13 cellular contexts compared by ENCODE assay signal in the genomic region with DNA sequence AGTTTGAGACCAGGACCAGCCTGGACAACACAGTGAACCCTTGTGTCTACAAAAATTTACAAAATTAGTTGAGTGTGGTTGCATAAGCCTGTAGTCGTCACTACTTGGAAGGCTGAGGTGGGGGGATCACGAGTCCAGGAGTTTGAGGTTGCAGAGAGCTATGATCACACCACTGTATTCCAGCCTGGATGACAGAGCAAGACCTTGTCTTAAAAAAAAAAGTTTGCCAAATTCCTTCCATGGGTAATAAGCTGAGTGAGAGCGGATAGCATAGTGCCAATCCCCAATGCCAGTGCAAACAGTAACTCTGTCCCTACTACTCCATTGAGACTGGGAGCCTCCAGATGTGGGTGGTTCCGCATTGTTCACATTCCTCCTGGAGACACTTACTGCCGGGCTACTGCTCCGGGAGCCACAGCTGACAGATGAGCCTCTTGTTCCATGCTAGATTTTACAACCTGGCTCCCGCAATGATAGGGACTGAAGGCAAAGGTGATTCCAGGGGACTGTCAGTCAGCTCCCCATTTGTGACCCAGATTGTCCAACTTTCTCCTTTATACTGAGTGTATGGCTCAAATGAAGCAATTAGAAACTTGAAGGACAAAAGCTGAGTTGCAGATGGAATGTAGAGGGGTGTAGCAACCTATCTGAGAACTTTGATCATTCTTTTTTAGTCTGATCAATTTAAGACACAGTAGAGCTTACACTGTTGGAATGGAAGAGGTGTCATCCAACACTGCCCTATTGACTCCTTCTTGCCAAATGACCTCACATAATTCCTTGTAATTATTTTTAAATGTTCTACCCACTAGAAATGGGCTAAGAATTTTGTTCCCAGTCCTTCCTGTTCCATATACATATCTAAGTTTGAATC. TPM values are rescaled to one million over a fixed set of nuclear protein-coding genes. Genes with fewer than 3 reads are reported as not detected.
DNase-seq lines count a peak whose midpoint lies in the region; ATAC-seq and TF ChIP-seq lines count a peak whose summit lies in the region.
"Had no signal": no experiment of that assay in that cellular context is flagged by ENCODE, and none has a peak within 500 bp of the region (broad histone marks: within the 10 kb centered on the region; RNA-seq: fewer than 3 reads in every experiment).

No MANE protein-coding gene starts in this region.

- no peak overlapping the region for H3K4me3 Mint-ChIP-seq in activated naive CD8-positive, alpha-beta T cell treated with anti-CD3 and anti-CD28 coated beads, Interleukin-2, amount 50 U/mL, for 24 hours
- H3K4me3 Mint-ChIP-seq: B cell, neural crest cell had no signal

- peak overlapping the region; percentile 27 for H2AK5ac ChIP-seq in mesenchymal stem cell (ENCODE audit: low read length, severe bottlenecking)

- no peaks in the 10 kb centered on the region for H3K36me3 Mint-ChIP-seq in activated naive CD8-positive, alpha-beta T cell treated with anti-CD3 and anti-CD28 coated beads, Interleukin-2, amount 50 U/mL, for 24 hours (ENCODE audit: low read depth)

- peak overlapping the region; percentile 3 to 47 for H2BK12ac ChIP-seq in mesenchymal stem cell (ENCODE audit: low read length in 2 of 2)

- H3K23ac ChIP-seq in mesenchymal stem cell (ENCODE audit: low read length in 2 of 2): no peak overlapping the region

- H3K9ac ChIP-seq in mesenchymal stem cell (ENCODE audit: low read length): no peak overlapping the region

- H4K91ac ChIP-seq in mesenchymal stem cell (ENCODE audit: low read length): no peak overlapping the region

- no peak overlapping the region for H3K4me3 ChIP-seq in A673 (ENCODE audit: low read depth, low read length, poor library complexity, severe bottlenecking)
- no peak overlapping the region for H3K4me3 ChIP-seq in coronary artery
- no peak overlapping the region for H3K4me3 ChIP-seq in mesenchymal stem cell (ENCODE audit: insufficient read depth in 1 of 2, low read depth in 1 of 2, low read length in 2 of 2)

- peaks cover 18% of the 10 kb centered on the region for H3K27me3 Mint-ChIP-seq in activated naive CD8-positive, alpha-beta T cell treated with anti-CD3 and anti-CD28 coated beads, Interleukin-2, amount 50 U/mL, for 24 hours

- H3K27me3 ChIP-seq in A673 (replicated peaks; ENCODE audit: insufficient read depth, low read depth, low read length, poor library complexity) (no peaks in the 10 kb centered on the region), mesenchymal stem cell (ENCODE audit: control insufficient read depth in 1 of 2, insufficient read depth in 1 of 2, low read length in 2 of 2) (no peaks in the 10 kb centered on the region)

- H3K18ac ChIP-seq in mesenchymal stem cell (ENCODE audit: low read depth in 1 of 2, low read length in 2 of 2): no peak overlapping the region

- no peaks in the 10 kb centered on the region for H3K79me1 ChIP-seq in mesenchymal stem cell (replicated peaks; ENCODE audit: low read length, poor library complexity, severe bottlenecking)

- no peak for ATAC-seq in activated naive CD8-positive, alpha-beta T cell treated with anti-CD3 and anti-CD28 coated beads, Interleukin-2, amount 50 U/mL, for 24 hours
- ATAC-seq in GM18520 (IDR thresholded peaks at IDR 0.05; ENCODE audit: unreplicated experiment): no peak
- no peak for ATAC-seq in HG03439 (IDR thresholded peaks at IDR 0.05; ENCODE audit: unreplicated experiment)

- BruUV-seq in A673 (replicated peaks; lab: Mats Ljungman, UMichigan): no TSS peak

- H3K36me3 ChIP-seq in A673 (ENCODE audit: insufficient read depth, low read length, poor library complexity, severe bottlenecking) (no peaks in the 10 kb centered on the region), mesenchymal stem cell (ENCODE audit: control insufficient read depth in 1 of 2, insufficient read depth in 2 of 2, low read depth in 1 of 2, low read length in 2 of 2) (peaks cover 0 to 44% of the 10 kb centered on the region in 2 experiments)

- H3K4me1 Mint-ChIP-seq in activated naive CD8-positive, alpha-beta T cell treated with anti-CD3 and anti-CD28 coated beads, Interleukin-2, amount 50 U/mL, for 24 hours: no peaks in the 10 kb centered on the region
- H3K4me1 Mint-ChIP-seq: B cell had no signal

- H2BK120ac ChIP-seq in mesenchymal stem cell (ENCODE audit: low read depth, low read length): no peak overlapping the region

- H3K14ac ChIP-seq in mesenchymal stem cell (ENCODE audit: low read length in 2 of 2): no peak overlapping the region

- no peak overlapping the region for H3K4ac ChIP-seq in mesenchymal stem cell (ENCODE audit: low read depth in 1 of 2, low read length in 2 of 2)

- no peak overlapping the region for H3K4me2 ChIP-seq in mesenchymal stem cell (ENCODE audit: low read length, poor library complexity, severe bottlenecking)

- CTCF ChIA-PET in A673 (lab: Charles Lee): no interaction called here

- intact Hi-C loops in A673 (cut with micrococcal nuclease; ENCODE audit: unreplicated experiment): no loop called here

- no peaks in the 10 kb centered on the region for H3K9me3 Mint-ChIP-seq in activated naive CD8-positive, alpha-beta T cell treated with anti-CD3 and anti-CD28 coated beads, Interleukin-2, amount 50 U/mL, for 24 hours
- H3K9me3 Mint-ChIP-seq: neural crest cell had no signal

- H3K4me1 ChIP-seq in A673 (ENCODE audit: insufficient read depth, low read length, poor library complexity, severe bottlenecking) (no peaks in the 10 kb centered on the region), mesenchymal stem cell (ENCODE audit: control insufficient read depth, insufficient read depth, low read depth, low read length) (peaks cover 6% of the 10 kb centered on the region)

- H3K27ac ChIP-seq in A673 (ENCODE audit: low read depth, low read length, poor library complexity, severe bottlenecking): no peak overlapping the region
- peak overlapping the region; percentile 30 to 55 for H3K27ac ChIP-seq in coronary artery
- peak overlapping the region; percentile 37 for H3K27ac ChIP-seq in mesenchymal stem cell (ENCODE audit: low read length, poor library complexity, severe bottlenecking)

- POLR2A ChIA-PET in A673 (lab: Charles Lee; ENCODE audit: low non-redundant PET): no interaction called here

- 53% methylated on average over 7 of the region's 7 CpGs for WGBS in mesenchymal stem cell

- H2AFZ ChIP-seq in mesenchymal stem cell (ENCODE audit: low read depth, low read length): no peak overlapping the region

- TF ChIP-seq CTCF in A673 (conservative IDR thresholded peaks at IDR 0.05; ENCODE audit: low read depth, low read length) (no peak), coronary artery (IDR thresholded peaks at IDR 0.05) (no peak)

- H2BK15ac ChIP-seq in mesenchymal stem cell (ENCODE audit: low read depth, poor library complexity, severe bottlenecking): no peak overlapping the region

- peak overlapping the region; percentile 46 for H2BK5ac ChIP-seq in mesenchymal stem cell (ENCODE audit: low read depth, low read length, poor library complexity, severe bottlenecking)

- H3K27ac Mint-ChIP-seq in activated naive CD8-positive, alpha-beta T cell treated with anti-CD3 and anti-CD28 coated beads, Interleukin-2, amount 50 U/mL, for 24 hours: no peak overlapping the region
- H3K27ac Mint-ChIP-seq: B cell had no signal

- peak overlapping the region; percentile 36 for H4K8ac ChIP-seq in mesenchymal stem cell (ENCODE audit: low read length)

- DNase-seq in A673 (ENCODE audit: low spot score) (peak; percentile 43), HuH-7 (ENCODE audit: low spot score) (peak; percentile 54), coronary artery (ENCODE audit: low spot score) (no peak), mesenchymal stem cell (no peak), NCI-H1417 (lab: John Stamatoyannopoulos, UW) (no peak)
- DNase-seq in activated naive CD8-positive, alpha-beta T cell treated with anti-CD3 and anti-CD28 coated beads, Interleukin-2, amount 50 U/mL, for 24 hours: no peak
- DNase-seq: activated CD8-positive, alpha-beta memory T cell treated with anti-CD3 and anti-CD28 coated beads, Interleukin-2, amount 50 U/mL, for 48 hours; NCI-H510A treated with DMSO at 0.1 percent for 48 hours; stimulated activated CD4-positive, alpha-beta T cell treated with anti-CD3 and anti-CD28 coated beads, Interleukin-2, amount 100 ng/mL, for 48 hours had no signal

- H3K9me3 ChIP-seq in A673 (ENCODE audit: low read depth, low read length, poor library complexity, severe bottlenecking) (no peaks in the 10 kb centered on the region), mesenchymal stem cell (ENCODE audit: control insufficient read depth, low read length) (no peaks in the 10 kb centered on the region)

RNA-seq across cellular contexts. Expression of gene FRMD6, which starts 13.4 kb away (rescaled TPM):
- 22.0 and 27.6 TPM in 2 replicates for total RNA-seq in A673 (2021)
- polyA plus RNA-seq in mesenchymal stem cell (2013, experiment 1 of 2): 92.4 TPM
- polyA plus RNA-seq in mesenchymal stem cell (2013, experiment 2 of 2): 92.2 TPM

Comparison
In these comparisons a context has a peak if more than half of its experiments do, and no peak if none do; other contexts are left out.
1. DNase-seq: peak in A673 (single experiment) and HuH-7 (single experiment); none in coronary artery (single experiment), mesenchymal stem cell (single experiment), activated naive CD8-positive, alpha-beta T cell treated with anti-CD3 and anti-CD28 coated beads, Interleukin-2, amount 50 U/mL, for 24 hours (single experiment) and NCI-H1417 (0 of 3).